In genomic region chr13:37775871-37776270, GRCh38 we compare ENCODE assay signal across 15 cellular contexts.
"Had no signal": no experiment of that assay in that cellular context is flagged by ENCODE, and none has a peak within 500 bp of the region (broad histone marks: within the 10 kb centered on the region; RNA-seq: fewer than 3 reads in every experiment).

No MANE protein-coding gene starts in this region.

- H3K4me1 ChIP-seq: ascending aorta, upper lobe of left lung had no signal

- H3K9me3 ChIP-seq: ascending aorta, ovary, upper lobe of left lung had no signal

- H3K36me3 ChIP-seq: ascending aorta, ovary, upper lobe of left lung had no signal

- ATAC-seq: activated CD8-positive, alpha-beta T cell treated with anti-CD3 and anti-CD28 coated beads for 36 hours; activated T-cell treated with anti-CD3 and anti-CD28 coated beads, Interleukin-2, amount 50 U/mL, for 72 hours; effector memory CD8-positive, alpha-beta T cell; left lobe of liver had no signal

- H3K27ac ChIP-seq: ascending aorta, epithelial cell of prostate, ovary, upper lobe of left lung had no signal

- DNase-seq: activated CD4-positive, alpha-beta T cell treated with anti-CD3 and anti-CD28 coated beads for 1 hour; activated CD8-positive, alpha-beta memory T cell treated with anti-CD3 and anti-CD28 coated beads, Interleukin-2, amount 50 U/mL, for 4 hours; activated CD8-positive, alpha-beta T cell treated with anti-CD3 and anti-CD28 coated beads for 36 hours; activated gamma-delta T cell treated with Interleukin-2 at 50 U/mL for 16 hours; activated T-cell treated with anti-CD3 and anti-CD28 coated beads, Interleukin-2, amount 50 U/mL, for 72 hours; effector memory CD8-positive, alpha-beta T cell; mesenchymal stem cell; ovary; stimulated activated CD4-positive, alpha-beta T cell treated with anti-CD3 and anti-CD28 coated beads, Interleukin-4, amount 100 ng/mL, for 1 hour; stimulated activated CD8-positive, alpha-beta memory T cell treated with anti-CD3 and anti-CD28 coated beads, Interleukin-4, amount 100 ng/mL, for 48 hours; T-helper 9 cell; upper lobe of left lung had no signal

- H3K27me3 ChIP-seq: ascending aorta, ovary, upper lobe of left lung had no signal

- H3K4me3 ChIP-seq: ascending aorta, ovary, upper lobe of left lung had no signal
